Comparison of ENCODE assay signal across 10 cellular contexts in the genomic region with DNA sequence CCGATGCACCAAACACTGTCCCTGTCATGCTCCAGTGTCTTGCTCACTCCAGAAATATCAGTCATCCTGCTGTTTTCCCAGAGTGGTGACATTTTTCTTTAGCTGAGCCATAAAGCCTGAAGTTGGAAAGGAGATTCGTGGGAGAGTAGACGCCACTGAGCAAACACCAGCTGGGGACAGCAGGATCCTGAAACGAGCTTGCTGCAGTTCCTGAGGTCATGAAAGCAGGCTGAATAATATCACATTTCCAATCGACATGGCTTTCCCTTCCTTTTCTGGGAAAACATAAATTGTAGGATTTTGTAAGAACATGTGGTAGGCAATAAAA.
DNase-seq lines count a peak whose midpoint lies in the region; TF ChIP-seq lines count a peak whose summit lies in the region.
"Had no signal": no experiment of that assay in that cellular context is flagged by ENCODE, and none has a peak within 500 bp of the region (broad histone marks: within the 10 kb centered on the region; RNA-seq: fewer than 3 reads in every experiment).

No MANE protein-coding gene starts in this region.

- no peaks in the 10 kb centered on the region for H3K36me3 ChIP-seq in spleen

- H3K4me1 ChIP-seq in spleen = no peaks in the 10 kb centered on the region

- intact Hi-C loops in spleen (cut with DNase I; ENCODE audit: low total_unique reads) = no loop called here

- peaks cover 0 to 37% (median 0%) of the 10 kb centered on the region in 7 donors for H3K27me3 ChIP-seq in spleen (replicated peaks in 1 of 7)

- TF ChIP-seq CTCF in VCaP (conservative IDR thresholded peaks at IDR 0.05) (no peak), spleen (IDR thresholded peaks at IDR 0.05 in 8 of 11, conservative IDR thresholded peaks at IDR 0.05 in 3 of 11) (no peak)

- 51 to 72% (median 64%) methylated on average over 5 of the region's 5 CpGs for WGBS in spleen, 5 donors

- H3K9me3 ChIP-seq in spleen = no peaks in the 10 kb centered on the region

- H3K27ac ChIP-seq in VCaP (peak overlapping the region; percentile 29; the same call in 1 of the 2 replicates), spleen (peak overlapping the region in 5 of 8 donors; percentile 26 to 56 (median 51))

- DNase-seq in NCI-H2227 (lab: John Stamatoyannopoulos, UW; ENCODE audit: unreplicated experiment) (peak; percentile 54), NCI-H2227 treated with DMSO at 0.1 percent for 48 hours (lab: John Stamatoyannopoulos, UW) (no peak), iris pigment epithelial cell (ENCODE audit: low read depth) (peak; percentile 14), spleen (no peak), GM19240 (ENCODE audit: insufficient read length, low spot score) (no peak), COLO668 (lab: John Stamatoyannopoulos, UW; ENCODE audit: unreplicated experiment) (no peak), DMS153 (lab: John Stamatoyannopoulos, UW) (no peak)
- DNase-seq: activated CD4-positive, alpha-beta T cell treated with anti-CD3 and anti-CD28 coated beads for 4 hours; NCI-H1417 treated with DMSO at 0.1 percent for 48 hours had no signal

- no peak overlapping the region for H3K4me3 ChIP-seq in spleen

- no peak for TF ChIP-seq POLR2A in spleen (IDR thresholded peaks at IDR 0.05)

Comparison
In these comparisons a context has a peak if more than half of its experiments do, and no peak if none do; other contexts are left out.
1. DNase-seq: peak in NCI-H2227 (single experiment) and iris pigment epithelial cell (single experiment); none in NCI-H2227 treated with DMSO at 0.1 percent for 48 hours (single experiment), spleen (single experiment), GM19240 (single experiment), COLO668 (single experiment) and DMS153 (single experiment).